ENCODE assay signal across 17 cellular contexts in the genomic region with DNA sequence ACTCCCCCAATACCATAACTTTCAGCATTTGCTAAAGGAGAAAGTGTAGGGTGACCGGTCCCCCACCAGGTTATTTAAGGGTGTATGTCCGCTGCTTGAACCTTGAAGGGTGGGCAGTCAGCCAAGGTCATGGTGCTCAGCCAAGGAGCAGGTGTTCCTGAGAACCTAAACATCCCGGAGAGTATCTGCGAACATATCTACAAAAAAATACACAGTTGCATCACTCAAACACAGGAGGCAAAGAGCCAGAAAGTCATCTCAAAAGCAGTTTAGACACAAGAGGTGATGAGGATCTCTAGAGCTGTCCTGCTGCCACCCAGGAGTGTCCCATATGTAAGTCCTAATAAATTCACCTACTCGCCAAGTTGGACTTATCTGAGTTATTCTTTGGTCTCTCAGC. TPM values are rescaled to one million over a fixed set of nuclear protein-coding genes. Genes with fewer than 3 reads are reported as not detected.
DNase-seq lines count a peak whose midpoint lies in the region; ATAC-seq, FAIRE-seq and TF ChIP-seq lines count a peak whose summit lies in the region.
"Had no signal": no experiment of that assay in that cellular context is flagged by ENCODE, and none has a peak within 500 bp of the region (broad histone marks: within the 10 kb centered on the region; RNA-seq: fewer than 3 reads in every experiment).

No MANE protein-coding gene starts in this region.

- H3K9ac ChIP-seq in K562 (ENCODE audit: insufficient read depth in 1 of 2, low read depth in 2 of 2, low read length in 2 of 2) (no peak overlapping the region), parathyroid adenoma (no peak overlapping the region)

- no peaks in the 10 kb centered on the region for H3K9me2 ChIP-seq in PC-9 (ENCODE audit: insufficient read depth)

- H3K9me3 ChIP-seq in K562 (replicated peaks; ENCODE audit: control insufficient read depth, insufficient read depth, low read depth, low read length) (no peaks in the 10 kb centered on the region), parathyroid adenoma (ENCODE audit: control insufficient read depth, low read length) (no peaks in the 10 kb centered on the region), PC-9 (ENCODE audit: insufficient read depth, low read depth) (no peaks in the 10 kb centered on the region)
- no peaks in the 10 kb centered on the region for H3K9me3 ChIP-seq in effector memory CD4-positive, alpha-beta T cell (ENCODE audit: control insufficient read depth, low read length)
- H3K9me3 ChIP-seq: gastrocnemius medialis had no signal

- ATAC-seq in K562 = peak; percentile 36
- ATAC-seq: activated T-cell treated with anti-CD3 and anti-CD28 coated beads, Interleukin-2, amount 50 U/mL, for 4 hours; effector memory CD8-positive, alpha-beta T cell; gastrocnemius medialis had no signal

- BruUV-seq in K562 (replicated peaks; lab: Mats Ljungman, UMichigan) (no TSS peak), PC-9 (replicated peaks; lab: Mats Ljungman, UMichigan) (no TSS peak)

- peaks cover 17 to 52% of the 10 kb centered on the region in 2 experiments for H3K4me1 ChIP-seq in K562 (replicated peaks in 1 of 2; ENCODE audit: control insufficient read depth in 2 of 2, insufficient read depth in 2 of 2, low read length in 2 of 2)
- H3K4me1 ChIP-seq in parathyroid adenoma = peaks cover 3% of the 10 kb centered on the region
- H3K4me1 ChIP-seq in PC-9 (replicated peaks; ENCODE audit: insufficient read depth) = peaks cover 16% of the 10 kb centered on the region
- peaks cover 7% of the 10 kb centered on the region for H3K4me1 ChIP-seq in effector memory CD4-positive, alpha-beta T cell (ENCODE audit: control insufficient read depth, insufficient read depth, low read length, poor library complexity, severe bottlenecking)
- H3K4me1 ChIP-seq: gastrocnemius medialis had no signal

- H3K27me3 ChIP-seq in K562 (ENCODE audit: control insufficient read depth in 2 of 2, insufficient read depth in 2 of 2, low read length in 2 of 2) (no peaks in the 10 kb centered on the region), parathyroid adenoma (ENCODE audit: control insufficient read depth, insufficient read depth, low read length) (no peaks in the 10 kb centered on the region), PC-9 (ENCODE audit: insufficient read depth, low read depth) (no peaks in the 10 kb centered on the region)
- H3K27me3 ChIP-seq in effector memory CD4-positive, alpha-beta T cell (replicated peaks; ENCODE audit: control insufficient read depth, insufficient read depth, low read length, poor library complexity, severe bottlenecking) = no peaks in the 10 kb centered on the region
- H3K27me3 ChIP-seq: gastrocnemius medialis had no signal

- POLR2A ChIA-PET in K562 (lab: Yijun Ruan, JAX) = interaction anchor here (1.1 to 3.8 kb wide), 4 partner anchors 9 to 106 kb away, joined by 4 to 18 read pairs (median 6); a partner anchor contains a TSS
- POLR2A ChIA-PET in PC-9 (lab: Charles Lee; ENCODE audit: unreplicated experiment) = interaction anchor here (0.7 kb wide), 1 partner anchor 1569 kb away, joined by 12 read pairs; no protein-coding TSS in a partner anchor
- POLR2A ChIA-PET in GM10248 (lab: Yijun Ruan, JAX) = no interaction called here

- no peak for TF ChIP-seq POLR2A in K562 (conservative IDR thresholded peaks at IDR 0.05)

- TF ChIP-seq CTCF in K562 (IDR thresholded peaks at IDR 0.05 in 2 of 3, conservative IDR thresholded peaks at IDR 0.05 in 1 of 3; ENCODE audit: insufficient read depth in 2 of 3, low read depth in 1 of 3, low read length in 3 of 3) = no peak
- TF ChIP-seq CTCF in parathyroid adenoma (IDR thresholded peaks at IDR 0.05) = no peak
- no peak for TF ChIP-seq CTCF in PC-9 (conservative IDR thresholded peaks at IDR 0.05)
- TF ChIP-seq CTCF in GM10248 (IDR thresholded peaks at IDR 0.05; ENCODE audit: control extremely low read depth, extremely low read depth, low read depth, missing control alignments) = no peak

- intact Hi-C loops in K562 (cut with micrococcal nuclease) (no loop called here), PC-9 (cut with micrococcal nuclease; ENCODE audit: unreplicated experiment) (no loop called here)

- H3K9me1 ChIP-seq in K562 (ENCODE audit: control insufficient read depth, insufficient read depth, low read length) = no peaks in the 10 kb centered on the region

- H4K20me1 ChIP-seq in K562 (replicated peaks; ENCODE audit: control insufficient read depth, insufficient read depth, low read length) (no peaks in the 10 kb centered on the region), PC-9 (ENCODE audit: insufficient read depth) (no peaks in the 10 kb centered on the region)

- H3F3A ChIP-seq in PC-9 (ENCODE audit: insufficient read depth, low read depth) = peaks cover 7% of the 10 kb centered on the region; the same call in 1 of the 2 replicates

- H3K27ac ChIP-seq in K562 (ENCODE audit: extremely low read depth, low read depth, low read length) (peak overlapping the region; percentile 69; the same call in 2 of the 3 replicates), parathyroid adenoma (peak overlapping the region; percentile 3), PC-9 (no peak overlapping the region)
- H3K27ac ChIP-seq in effector memory CD4-positive, alpha-beta T cell (ENCODE audit: insufficient read depth, low read length, poor library complexity, severe bottlenecking) = no peak overlapping the region
- H3K27ac ChIP-seq: gastrocnemius medialis had no signal

- peaks cover 39% of the 10 kb centered on the region for H3K79me2 ChIP-seq in K562 (ENCODE audit: control insufficient read depth, insufficient read depth, low read length)
- peaks cover 2% of the 10 kb centered on the region for H3K79me2 ChIP-seq in parathyroid adenoma
- no peaks in the 10 kb centered on the region for H3K79me2 ChIP-seq in PC-9 (ENCODE audit: low read depth)

- no peak overlapping the region for H3K4me2 ChIP-seq in K562 (ENCODE audit: insufficient read depth, low read length)
- H3K4me2 ChIP-seq in parathyroid adenoma (ENCODE audit: low read length) = no peak overlapping the region
- H3K4me2 ChIP-seq in PC-9 = no peak overlapping the region

- H3K36me3 ChIP-seq in K562 (ENCODE audit: control insufficient read depth, insufficient read depth, low read length) (no peaks in the 10 kb centered on the region), parathyroid adenoma (ENCODE audit: control insufficient read depth, insufficient read depth, low read length) (no peaks in the 10 kb centered on the region), PC-9 (ENCODE audit: low read depth) (no peaks in the 10 kb centered on the region)
- H3K36me3 ChIP-seq in effector memory CD4-positive, alpha-beta T cell (ENCODE audit: control insufficient read depth, insufficient read depth, low read length) = no peaks in the 10 kb centered on the region
- H3K36me3 ChIP-seq: gastrocnemius medialis had no signal

- CTCF ChIA-PET in K562 (lab: Yijun Ruan, JAX; ENCODE audit: low intra/inter-chr PET ratio) = no interaction called here
- CTCF ChIA-PET in PC-9 (lab: Charles Lee) = no interaction called here
- CTCF ChIA-PET in GM10248 (lab: Yijun Ruan, JAX) = no interaction called here

- TF ChIP-seq RAD21 in K562 (CRISPR knock-in tag; conservative IDR thresholded peaks at IDR 0.05 in 1 of 2, IDR thresholded peaks at IDR 0.05 in 1 of 2) = no peak

- TF ChIP-seq EP300 in K562 (IDR thresholded peaks at IDR 0.05; ENCODE audit: low read length) = no peak

- 33% methylated on average over 5 of the region's 5 CpGs for WGBS in K562 (ENCODE audit: insufficient coverage, low coverage, missing lambda C conversion rate)

- H3K4me3 ChIP-seq in K562 (no peak overlapping the region), parathyroid adenoma (ENCODE audit: low read depth, low read length) (no peak overlapping the region), PC-9 (no peak overlapping the region)
- no peak overlapping the region for H3K4me3 ChIP-seq in effector memory CD4-positive, alpha-beta T cell (ENCODE audit: insufficient read depth, low read depth, low read length, poor library complexity, severe bottlenecking)
- H3K4me3 ChIP-seq: gastrocnemius medialis had no signal

- DNase-seq in NCI-H510A treated with DMSO at 0.1 percent for 48 hours (lab: John Stamatoyannopoulos, UW) (peak; percentile 53), NCI-H510A (lab: John Stamatoyannopoulos, UW) (no peak), NCI-H1092 treated with DMSO at 0.1 percent for 48 hours (lab: John Stamatoyannopoulos, UW) (peak; percentile 56), K562 (ENCODE audit: extremely low read depth in 1 of 4, low spot score in 3 of 4) (peak in 1 of 4 experiments; percentile 33), PC-9 (no peak), GM10248 (ENCODE audit: extremely low spot score) (no peak)
- DNase-seq in effector memory CD4-positive, alpha-beta T cell = no peak
- DNase-seq: activated B cell treated with CpG ODN at 0.5 μM for 24 hours; activated T-cell treated with anti-CD3 and anti-CD28 coated beads, Interleukin-2, amount 50 U/mL, for 4 hours; effector memory CD8-positive, alpha-beta T cell; gastrocnemius medialis; KBM-7; NCI-H187 had no signal

- H2AFZ ChIP-seq in K562 (ENCODE audit: low read depth, low read length) (0 out of 2 replicates have a peak overlapping the region, but pooled peaks have one; percentile 14), parathyroid adenoma (peak overlapping the region; percentile 16), PC-9 (no peak overlapping the region)

- FAIRE-seq in K562 (lab: Jason Lieb, UNC) = no peak
- FAIRE-seq: A204.1, astrocyte, islet of Langerhans had no signal

- in situ Hi-C loops in K562 (cut with MboI) = no loop called here

RNA-seq across cellular contexts. Expression of a gene that starts 11.5 kb away (rescaled TPM):
- total RNA-seq in K562 (2011; cell fraction: chromatin; rRNA removed; ENCODE audit: low replicate concordance) = 21.3 and 23.7 TPM in 2 replicates
- total RNA-seq in K562 (2011; cell fraction: nucleolus; rRNA removed) = 16.7 and 20.0 TPM in 2 replicates
- total RNA-seq in K562 (2011; cell fraction: nucleoplasm; rRNA removed) = 23.1 and 26.4 TPM in 2 replicates
- total RNA-seq in K562 (2014; rRNA removed) = 8.8 and 10.0 TPM in 2 replicates
- total RNA-seq in K562 (2014; rRNA removed; fragmentation: Illumina TruSeq; extraction: Trizol) = 15.2 and 16.0 TPM in 2 replicates
- total RNA-seq in K562 (2015; rRNA removed; fragmentation: Illumina TruSeq; extraction: Trizol) = 14.9 and 15.1 TPM in 2 replicates
- total RNA-seq in K562 (2021) = 13.9 and 16.5 TPM in 2 replicates
- polyA plus RNA-seq in K562 (2011; rRNA removed) = 10.3 and 11.0 TPM in 2 replicates
- 5.5 and 9.5 TPM in 2 replicates for polyA plus RNA-seq in K562 (2011; cell fraction: cytosol; rRNA removed)
- 22.9 and 25.9 TPM in 2 replicates for polyA plus RNA-seq in K562 (2011; cell fraction: nucleus; rRNA removed)
- polyA plus RNA-seq in K562 (2012) = 10.1 and 17.6 TPM in 2 replicates
- 9.6 and 10.3 TPM in 2 replicates for polyA plus RNA-seq in K562 (2014; fragmentation: Illumina TruSeq; extraction: Trizol)
- under 1 TPM; 0.13 to 0.39 TPM for polyA plus RNA-seq in K562 (2014; fragmentation: Nextera tagmentation; extraction: Ambion mirVana)
- 5.2 and 5.7 TPM in 2 replicates for polyA plus RNA-seq in K562 (2014; rRNA removed)
- polyA minus RNA-seq in K562 (2011; rRNA and poly(A)+ RNA removed) = 22.1 and 24.6 TPM in 2 replicates
- polyA minus RNA-seq in K562 (2011; cell fraction: cytosol; rRNA and poly(A)+ RNA removed) = 11.5 and 12.0 TPM in 2 replicates
- 12.0 and 16.4 TPM in 2 replicates for polyA minus RNA-seq in K562 (2011; cell fraction: nucleus; rRNA and poly(A)+ RNA removed)
- total RNA-seq in PC-9 (2021) = 19.7 and 22.0 TPM in 2 replicates

Comparison
In these comparisons a context has a peak if more than half of its experiments do, and no peak if none do; other contexts are left out.
1. DNase-seq: peak in NCI-H510A treated with DMSO at 0.1 percent for 48 hours (single experiment) and NCI-H1092 treated with DMSO at 0.1 percent for 48 hours (single experiment); none in NCI-H510A (single experiment), PC-9 (0 of 2), effector memory CD4-positive, alpha-beta T cell (0 of 3) and GM10248 (single experiment).
2. H3K27ac ChIP-seq: peak in K562 (single experiment) and parathyroid adenoma (single experiment); none in PC-9 (single experiment) and effector memory CD4-positive, alpha-beta T cell (single experiment).